In genomic region chr4:172232966-172233365, GRCh38 we compare ENCODE assay signal across 14 cellular contexts.
A peak's percentile ranks its signal among the peaks of the same experiment; 100 is the strongest.
DNase-seq lines count a peak whose midpoint lies in the region; ATAC-seq and TF ChIP-seq lines count a peak whose summit lies in the region.
"Had no signal": no experiment of that assay in that cellular context is flagged by ENCODE, and none has a peak within 500 bp of the region (broad histone marks: within the 10 kb centered on the region; RNA-seq: fewer than 3 reads in every experiment).

No MANE protein-coding gene starts in this region.

- H3K79me2 ChIP-seq in hepatocyte, result no peaks in the 10 kb centered on the region

- no peaks in the 10 kb centered on the region for H3K36me3 ChIP-seq in WERI-Rb-1
- no peaks in the 10 kb centered on the region for H3K36me3 ChIP-seq in hepatocyte (replicated peaks; ENCODE audit: insufficient read depth, low read depth)
- H3K36me3 ChIP-seq: esophagus muscularis mucosa, spleen had no signal

- H4K20me1 ChIP-seq in hepatocyte (ENCODE audit: insufficient read depth, poor library complexity, severe bottlenecking), result no peaks in the 10 kb centered on the region

- WGBS in hepatocyte (ENCODE audit: low lambda C conversion rate, missing lambda C conversion rate), result 48% methylated on average over 5 of the region's 5 CpGs

- TF ChIP-seq CTCF in C4-2B (conservative IDR thresholded peaks at IDR 0.05) (peak; percentile 17), HFF-Myc (IDR thresholded peaks at IDR 0.05; ENCODE audit: low read depth, low read length, missing control alignments) (peak; percentile 3), WERI-Rb-1 (IDR thresholded peaks at IDR 0.05; ENCODE audit: low read depth, low read length) (peak; percentile 18; the same call in 1 of the 2 replicates), hepatocyte (IDR thresholded peaks at IDR 0.05; ENCODE audit: poor library complexity) (peak; percentile 12)

- H3K4me3 ChIP-seq in HFF-Myc (replicated peaks; ENCODE audit: low read depth, low read length) (no peak overlapping the region), WERI-Rb-1 (ENCODE audit: low read depth, low read length) (no peak overlapping the region), hepatocyte (no peak overlapping the region)
- H3K4me3 ChIP-seq: esophagus muscularis mucosa, spleen had no signal

- H2AFZ ChIP-seq in hepatocyte, result no peak overlapping the region

- H3K27me3 ChIP-seq in WERI-Rb-1 (ENCODE audit: insufficient read depth, low read depth, severe bottlenecking) (no peaks in the 10 kb centered on the region), hepatocyte (no peaks in the 10 kb centered on the region)
- H3K27me3 ChIP-seq: esophagus muscularis mucosa, spleen had no signal

- no peaks in the 10 kb centered on the region for H3K9me2 ChIP-seq in hepatocyte (replicated peaks; ENCODE audit: insufficient read depth)

- DNase-seq in HFF-Myc (ENCODE audit: extremely low read depth, low read depth), result no peak
- DNase-seq in WERI-Rb-1, result no peak
- no peak for DNase-seq in hepatocyte (ENCODE audit: low spot score)
- no peak for DNase-seq in activated CD4-positive, CD25-positive, alpha-beta regulatory T cell treated with anti-CD3 and anti-CD28 coated beads, Interleukin-2, amount 50 U/mL, for 72 hours
- no peak for DNase-seq in D341Med (ENCODE audit: low spot score)
- DNase-seq: activated naive CD4-positive, alpha-beta T cell treated with anti-CD3 and anti-CD28 coated beads for 36 hours; cortex of kidney; NCI-H1694; NCI-H446; spleen had no signal

- H3K9me3 ChIP-seq in WERI-Rb-1 (ENCODE audit: severe bottlenecking) (no peaks in the 10 kb centered on the region), hepatocyte (ENCODE audit: low read depth) (no peaks in the 10 kb centered on the region)
- H3K9me3 ChIP-seq: esophagus muscularis mucosa had no signal

- H3K27ac ChIP-seq in C4-2B (no peak overlapping the region), WERI-Rb-1 (no peak overlapping the region), hepatocyte (no peak overlapping the region)
- H3K27ac ChIP-seq: esophagus muscularis mucosa, spleen had no signal

- ATAC-seq in HG02798 (IDR thresholded peaks at IDR 0.05; ENCODE audit: poor library complexity, unreplicated experiment) (no peak), HG02885 (IDR thresholded peaks at IDR 0.05; ENCODE audit: poor library complexity, unreplicated experiment) (no peak)

- no peak overlapping the region for H3K4me2 ChIP-seq in hepatocyte

- H3K4me1 ChIP-seq in hepatocyte (ENCODE audit: insufficient read depth), result no peaks in the 10 kb centered on the region
- H3K4me1 ChIP-seq: esophagus muscularis mucosa, spleen had no signal
